ENCODE assay signal across 8 cellular contexts in the genomic region with DNA sequence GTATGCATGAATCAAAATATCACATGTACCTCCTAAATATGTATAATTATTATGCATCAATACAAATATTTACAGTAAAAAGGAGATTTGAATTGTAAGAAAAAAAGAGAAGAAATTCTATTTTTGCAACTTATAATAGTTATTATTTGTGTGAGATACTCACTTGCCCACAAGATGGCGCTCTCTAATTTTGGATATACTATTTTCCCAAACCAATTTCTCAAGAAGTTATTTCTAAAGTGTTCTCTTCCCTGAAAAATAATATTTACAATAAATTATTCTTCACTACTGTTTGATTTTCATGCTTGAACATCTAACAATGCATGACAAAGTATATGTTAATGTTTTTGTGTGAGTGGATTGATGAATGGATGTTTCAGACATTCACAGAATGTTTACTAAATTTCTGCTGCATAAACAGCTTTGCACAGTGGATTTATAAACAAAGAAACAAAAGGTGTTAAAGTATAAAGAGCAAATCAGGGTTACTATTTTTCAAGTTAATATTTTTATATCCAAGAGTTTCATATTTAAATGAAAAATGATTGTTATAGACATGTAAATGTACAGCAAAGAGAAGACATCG.
DNase-seq lines count a peak whose midpoint lies in the region; ATAC-seq, FAIRE-seq and TF ChIP-seq lines count a peak whose summit lies in the region.

No MANE protein-coding gene starts in this region.

- H3K4me1 ChIP-seq in Panc1 (ENCODE audit: control insufficient read depth, insufficient read depth, low read length) = no peaks in the 10 kb centered on the region

- H3K27me3 ChIP-seq in Panc1 (ENCODE audit: control insufficient read depth, insufficient read depth, low read length) = no peaks in the 10 kb centered on the region

- no peaks in the 10 kb centered on the region for H3K36me3 ChIP-seq in Panc1 (ENCODE audit: control insufficient read depth, insufficient read depth, low read length)

- CTCF ChIA-PET in AG04449 (lab: Yijun Ruan, JAX) (interaction anchor here (0.8 to 7.4 kb wide), 27 partner anchors 10 to 417 kb away, joined by 3 to 75 read pairs (median 5); no protein-coding TSS in a partner anchor), Panc1 (lab: Charles Lee) (interaction anchor here (0.6 kb wide), 2 partner anchors 29 to 209 kb away, joined by 3 read pairs; no protein-coding TSS in a partner anchor)

- H3K27ac ChIP-seq in Panc1 (ENCODE audit: low read length) = no peak overlapping the region

- DNase-seq in AG04449 (ENCODE audit: low read depth, low spot score) (no peak), Panc1 (ENCODE audit: low read depth, low spot score) (peak; percentile 4), fibroblast of mammary gland (ENCODE audit: low read depth) (peak; percentile 30), stromal cell of bone marrow (ENCODE audit: low read depth) (peak; percentile 5), globus pallidus (ENCODE audit: low spot score) (no peak)

- FAIRE-seq in G401.6 (lab: Jason Lieb, UNC) = peak; percentile 94

- H3K9me3 ChIP-seq in Panc1 (ENCODE audit: control insufficient read depth, insufficient read depth, low read depth, low read length) = no peaks in the 10 kb centered on the region

- TF ChIP-seq CTCF in AG04449 (IDR thresholded peaks at IDR 0.05; ENCODE audit: insufficient read depth, low read length, missing control alignments) = peak; percentile 26
- TF ChIP-seq CTCF in Panc1 (IDR thresholded peaks at IDR 0.05) = peak; percentile 52; the same call in 1 of the 2 replicates
- peak; percentile 59 for TF ChIP-seq CTCF in fibroblast of mammary gland (conservative IDR thresholded peaks at IDR 0.05; ENCODE audit: control insufficient read depth, insufficient read depth, low read depth, low read length)

- BruUV-seq in Panc1 (replicated peaks; lab: Mats Ljungman, UMichigan) = no TSS peak

- intact Hi-C loops in Panc1 (cut with micrococcal nuclease; ENCODE audit: unreplicated experiment) = loop anchor here (1.0 to 5.0 kb wide), 3 partner anchors 107 to 411 kb away; no protein-coding TSS in a partner anchor

- in situ Hi-C loops in Panc1 (cut with HindIII; ENCODE audit: low pct_unique_long_range_greater_than_20kb, low sequenced_read_pairs) = no loop called here

- H3K4me3 ChIP-seq in AG04449 (ENCODE audit: low read depth, low read length) (no peak overlapping the region), Panc1 (ENCODE audit: low read depth in 2 of 2, low read length in 2 of 2) (no peak overlapping the region), fibroblast of mammary gland (ENCODE audit: control insufficient read depth, low read depth, low read length) (no peak overlapping the region)

- no peak for ATAC-seq in Panc1
- no peak for ATAC-seq in GM21360 (IDR thresholded peaks at IDR 0.05; ENCODE audit: unreplicated experiment)
- ATAC-seq in HG03457 (IDR thresholded peaks at IDR 0.05; ENCODE audit: unreplicated experiment) = no peak

- POLR2A ChIA-PET in AG04449 (lab: Yijun Ruan, JAX) = no interaction called here
- POLR2A ChIA-PET in Panc1 (lab: Charles Lee) = no interaction called here

Comparison
In these comparisons a context has a peak if more than half of its experiments do, and no peak if none do; other contexts are left out.
1. DNase-seq: peak in Panc1 (single experiment), fibroblast of mammary gland (single experiment) and stromal cell of bone marrow (single experiment); none in AG04449 (single experiment) and globus pallidus (single experiment).
2. Peak in every context shown above with its lines, with median percentiles within 50 percentile points of each other: CTCF ChIP-seq.